In genomic region chr7:86768967-86769760, GRCh38 we compare ENCODE assay signal across 14 cellular contexts.
DNase-seq lines count a peak whose midpoint lies in the region; ATAC-seq, FAIRE-seq and TF ChIP-seq lines count a peak whose summit lies in the region.
"Had no signal": no experiment of that assay in that cellular context is flagged by ENCODE, and none has a peak within 500 bp of the region (broad histone marks: within the 10 kb centered on the region; RNA-seq: fewer than 3 reads in every experiment).

No MANE protein-coding gene starts in this region.

- H3K27me3 ChIP-seq in effector memory CD4-positive, alpha-beta T cell (replicated peaks; ENCODE audit: control insufficient read depth, insufficient read depth, low read length, poor library complexity, severe bottlenecking): no peaks in the 10 kb centered on the region

- H3K36me3 Mint-ChIP-seq in T-cell: no peaks in the 10 kb centered on the region
- H3K36me3 Mint-ChIP-seq: stimulated activated effector memory CD8-positive, alpha-beta T cell treated with anti-CD3 and anti-CD28 coated beads, Interleukin-12 subunit alpha, Interleukin-12 subunit beta, amount 100 ng/mL, for 72 hours had no signal

- peak; percentile 72 for FAIRE-seq in GM12891 (lab: Jason Lieb, UNC)
- FAIRE-seq: G401.6, islet of Langerhans had no signal

- ATAC-seq in GM19463 (IDR thresholded peaks at IDR 0.05; ENCODE audit: unreplicated experiment): peak; percentile 63
- ATAC-seq in HG02973 (IDR thresholded peaks at IDR 0.05; ENCODE audit: unreplicated experiment): peak; percentile 92
- ATAC-seq in T-cell (replicated peaks in 1 of 4): no peak
- ATAC-seq: stimulated activated effector memory CD8-positive, alpha-beta T cell treated with anti-CD3 and anti-CD28 coated beads, Interleukin-12 subunit alpha, Interleukin-12 subunit beta, amount 100 ng/mL, for 72 hours had no signal

- no peaks in the 10 kb centered on the region for H3K9me3 Mint-ChIP-seq in T-cell
- H3K9me3 Mint-ChIP-seq: stimulated activated effector memory CD8-positive, alpha-beta T cell treated with anti-CD3 and anti-CD28 coated beads, Interleukin-12 subunit alpha, Interleukin-12 subunit beta, amount 100 ng/mL, for 72 hours had no signal

- no peak overlapping the region for H3K27ac Mint-ChIP-seq in T-cell
- H3K27ac Mint-ChIP-seq: stimulated activated effector memory CD8-positive, alpha-beta T cell treated with anti-CD3 and anti-CD28 coated beads, Interleukin-12 subunit alpha, Interleukin-12 subunit beta, amount 100 ng/mL, for 72 hours had no signal

- no peak overlapping the region for H3K4me3 ChIP-seq in effector memory CD4-positive, alpha-beta T cell (ENCODE audit: insufficient read depth, low read depth, low read length, poor library complexity, severe bottlenecking)

- no peaks in the 10 kb centered on the region for H3K9me3 ChIP-seq in effector memory CD4-positive, alpha-beta T cell (ENCODE audit: control insufficient read depth, low read length)

- no peaks in the 10 kb centered on the region for H3K4me1 Mint-ChIP-seq in T-cell
- H3K4me1 Mint-ChIP-seq: stimulated activated effector memory CD8-positive, alpha-beta T cell treated with anti-CD3 and anti-CD28 coated beads, Interleukin-12 subunit alpha, Interleukin-12 subunit beta, amount 100 ng/mL, for 72 hours had no signal

- no peak overlapping the region for H3K4me3 Mint-ChIP-seq in T-cell
- H3K4me3 Mint-ChIP-seq: stimulated activated effector memory CD8-positive, alpha-beta T cell treated with anti-CD3 and anti-CD28 coated beads, Interleukin-12 subunit alpha, Interleukin-12 subunit beta, amount 100 ng/mL, for 72 hours had no signal

- POLR2A ChIA-PET in T-cell (lab: Charles Lee): no interaction called here

- DNase-seq in GM12891 (ENCODE audit: insufficient read length, low spot score): no peak
- DNase-seq in OCI-M1 (lab: John Stamatoyannopoulos, UW): peak; percentile 64
- DNase-seq in HuH-7 (ENCODE audit: low spot score): no peak
- no peak for DNase-seq in effector memory CD4-positive, alpha-beta T cell
- no peak for DNase-seq in T-cell
- DNase-seq in cerebellum (ENCODE audit: low spot score): no peak
- DNase-seq: activated CD4-positive, CD25-positive, alpha-beta regulatory T cell treated with anti-CD3 and anti-CD28 coated beads, Interleukin-2, amount 50 U/mL, for 72 hours; IMR-90; NCI-H2029 treated with DMSO at 0.1 percent for 48 hours had no signal

- CTCF ChIA-PET in T-cell (lab: Charles Lee): interaction anchor here in 1 of 2 donors (0.6 kb wide), 1 partner anchor 158 kb away, joined by 3 read pairs; no protein-coding TSS in a partner anchor

- no peak for TF ChIP-seq POLR2A in GM12891 (IDR thresholded peaks at IDR 0.05; ENCODE audit: low read depth, low read length)

- H3K27ac ChIP-seq in effector memory CD4-positive, alpha-beta T cell (ENCODE audit: insufficient read depth, low read length, poor library complexity, severe bottlenecking): no peak overlapping the region

- no peaks in the 10 kb centered on the region for H3K36me3 ChIP-seq in effector memory CD4-positive, alpha-beta T cell (ENCODE audit: control insufficient read depth, insufficient read depth, low read length)

- no peaks in the 10 kb centered on the region for H3K4me1 ChIP-seq in effector memory CD4-positive, alpha-beta T cell (ENCODE audit: control insufficient read depth, insufficient read depth, low read length, poor library complexity, severe bottlenecking)

- no peaks in the 10 kb centered on the region for H3K27me3 Mint-ChIP-seq in T-cell

TF ChIP-seq in GM12891, 5 proteins besides CTCF, POLR2A, EP300 and RAD21:
- TF ChIP-seq PAX5 (IDR thresholded peaks at IDR 0.05; ENCODE audit: insufficient read depth, low read length, severe bottlenecking) (no peak), SPI1 (IDR thresholded peaks at IDR 0.05; ENCODE audit: low read depth, low read length) (no peak), POU2F2 (IDR thresholded peaks at IDR 0.05; ENCODE audit: low read depth, low read length) (no peak)

Comparison
In these comparisons a context has a peak if more than half of its experiments do, and no peak if none do; other contexts are left out.
1. ATAC-seq: peak in GM19463 (single experiment) and HG02973 (single experiment); none in T-cell (0 of 4).